29 cellular contexts compared by ENCODE assay signal in genomic region chr6:85079761-85080160, GRCh38.
"Had no signal": no experiment of that assay in that cellular context is flagged by ENCODE, and none has a peak within 500 bp of the region (broad histone marks: within the 10 kb centered on the region; RNA-seq: fewer than 3 reads in every experiment).

No MANE protein-coding gene starts in this region.

- H3K27me3 ChIP-seq: body of pancreas, brain microvascular endothelial cell, breast epithelium had no signal

- DNase-seq: activated CD4-positive, alpha-beta memory T cell treated with anti-CD3 and anti-CD28 coated beads, Interleukin-2, amount 10 ng/mL, durations not matched to agents 7 days and 5 days; activated CD4-positive, alpha-beta T cell treated with anti-CD3 and anti-CD28 coated beads for 1 hour; activated CD4-positive, alpha-beta T cell treated with anti-CD3 and anti-CD28 coated beads for 36 hours; activated CD4-positive, alpha-beta T cell treated with anti-CD3 and anti-CD28 coated beads for 48 hours; activated CD4-positive, alpha-beta T cell treated with anti-CD3 and anti-CD28 coated beads, Interleukin-2, amount 10 ng/mL, durations not matched to agents 7 days and 5 days; activated CD4-positive, alpha-beta T cell treated with anti-CD3 and anti-CD28 coated beads, Interleukin-2, amount 50 U/mL, for 48 hours; activated CD4-positive, CD25-positive, alpha-beta regulatory T cell; activated CD8-positive, alpha-beta memory T cell treated with anti-CD3 and anti-CD28 coated beads for 24 hours; activated CD8-positive, alpha-beta memory T cell treated with anti-CD3 and anti-CD28 coated beads, Interleukin-2, amount 10 ng/mL, durations not matched to agents 7 days and 5 days; activated CD8-positive, alpha-beta memory T cell treated with anti-CD3 and anti-CD28 coated beads, Interleukin-2, amount 50 U/mL, for 48 hours; activated CD8-positive, alpha-beta T cell treated with anti-CD3 and anti-CD28 coated beads, Interleukin-2, amount 10 ng/mL, durations not matched to agents 7 days and 5 days; activated effector memory CD4-positive, alpha-beta T cell treated with Interleukin-2 at 50 U/mL for 16 hours; activated gamma-delta T cell; activated naive CD4-positive, alpha-beta T cell treated with anti-CD3 and anti-CD28 coated beads, Interleukin-2, amount 10 ng/mL, durations not matched to agents 7 days and 5 days; activated naive CD4-positive, alpha-beta T cell treated with Interleukin-2 at 50 U/mL for 16 hours; activated naive CD8-positive, alpha-beta T cell treated with anti-CD3 and anti-CD28 coated beads, Interleukin-2, amount 10 ng/mL, durations not matched to agents 7 days and 5 days; activated naive CD8-positive, alpha-beta T cell treated with anti-CD3 and anti-CD28 coated beads, Interleukin-2, amount 50 U/mL, for 24 hours; activated T-cell treated with anti-CD3 and anti-CD28 coated beads, Interleukin-2, amount 50 U/mL, for 24 hours; activated T-cell treated with anti-CD3 and anti-CD28 coated beads, Interleukin-2, amount 50 U/mL, for 48 hours; amniotic stem cell; aorta; body of pancreas; brain microvascular endothelial cell; central memory CD4-positive, alpha-beta T cell; T-helper 1 cell; T-helper 2 cell; T-helper 9 cell; WERI-Rb-1 had no signal

- H3K27ac ChIP-seq: body of pancreas, brain microvascular endothelial cell, breast epithelium, WERI-Rb-1 had no signal

- H3K4me3 ChIP-seq: body of pancreas, breast epithelium had no signal

- H3K9me3 ChIP-seq: body of pancreas, breast epithelium had no signal

- H3K36me3 ChIP-seq: brain microvascular endothelial cell, breast epithelium, WERI-Rb-1 had no signal

- H3K4me1 ChIP-seq: body of pancreas, breast epithelium had no signal
